Comparison of ENCODE assay signal across 19 cellular contexts in the genomic region with DNA sequence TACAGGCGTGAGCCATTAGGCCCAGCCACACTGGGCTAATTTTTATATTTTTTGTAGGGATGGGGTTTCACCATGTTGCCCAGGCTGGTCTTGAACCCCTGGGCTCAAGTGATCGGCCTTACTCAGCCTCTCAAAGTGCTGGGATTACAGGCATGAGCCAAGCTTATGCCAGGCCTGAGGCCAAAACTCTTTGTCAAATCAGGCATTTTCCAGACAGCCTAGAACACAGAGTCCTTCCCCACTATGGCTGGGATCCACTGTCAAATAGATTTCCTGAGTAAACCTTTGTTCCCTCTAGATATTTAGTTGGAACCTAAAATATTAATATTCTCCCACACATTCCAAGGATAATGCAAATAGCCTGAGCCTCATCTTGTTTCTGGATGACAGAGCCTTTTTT.
"Had no signal": no experiment of that assay in that cellular context is flagged by ENCODE, and none has a peak within 500 bp of the region (broad histone marks: within the 10 kb centered on the region; RNA-seq: fewer than 3 reads in every experiment).

No MANE protein-coding gene starts in this region.

- H3K4me1 ChIP-seq: neural progenitor cell, SJSA1 had no signal

- H3K36me3 Mint-ChIP-seq: naive thymus-derived CD8-positive, alpha-beta T cell; neural progenitor cell; WTC11 had no signal

- H3K27ac Mint-ChIP-seq: activated naive CD8-positive, alpha-beta T cell; activated T-cell treated with anti-CD3 and anti-CD28 coated beads, Interleukin-2, amount 50 U/mL, for 24 hours; activated T-helper 17 cell treated with anti-CD3 and anti-CD28 coated beads, Interleukin-2, amount 50 U/mL, for 72 hours; naive thymus-derived CD8-positive, alpha-beta T cell; neural progenitor cell; type B pancreatic cell; WTC11 had no signal

- H3K9me3 ChIP-seq: SJSA1, stomach, thoracic aorta had no signal

- H3K9ac ChIP-seq: neural progenitor cell had no signal

- H3K4me3 ChIP-seq: cardiac muscle cell, neural progenitor cell, SJSA1, stomach, thoracic aorta had no signal

- DNase-seq: activated CD8-positive, alpha-beta memory T cell treated with anti-CD3 and anti-CD28 coated beads for 24 hours; activated CD8-positive, alpha-beta memory T cell treated with anti-CD3 and anti-CD28 coated beads, Interleukin-2, amount 50 U/mL, for 4 hours; activated T-cell treated with anti-CD3 and anti-CD28 coated beads, Interleukin-2, amount 50 U/mL, for 24 hours; amygdala; effector memory CD4-positive, alpha-beta T cell; kidney; naive thymus-derived CD8-positive, alpha-beta T cell; retina; stimulated activated CD4-positive, alpha-beta T cell treated with anti-CD3 and anti-CD28 coated beads, Interleukin-12 subunit alpha, Interleukin-12 subunit beta, amount 100 ng/mL, for 4 hours; stomach; T-helper 9 cell had no signal

- H3K36me3 ChIP-seq: cardiac muscle cell, neural progenitor cell, SJSA1, thoracic aorta had no signal

- H3K27me3 Mint-ChIP-seq: activated naive CD8-positive, alpha-beta T cell; activated T-cell treated with anti-CD3 and anti-CD28 coated beads, Interleukin-2, amount 50 U/mL, for 24 hours; activated T-helper 17 cell treated with anti-CD3 and anti-CD28 coated beads, Interleukin-2, amount 50 U/mL, for 72 hours; naive thymus-derived CD8-positive, alpha-beta T cell; type B pancreatic cell had no signal

- H3K4me1 Mint-ChIP-seq: activated T-helper 17 cell treated with anti-CD3 and anti-CD28 coated beads, Interleukin-2, amount 50 U/mL, for 72 hours; naive thymus-derived CD8-positive, alpha-beta T cell; WTC11 had no signal

- ATAC-seq: activated T-helper 17 cell treated with anti-CD3 and anti-CD28 coated beads, Interleukin-2, amount 50 U/mL, for 72 hours; naive thymus-derived CD8-positive, alpha-beta T cell; WTC11 had no signal

- H3K4me3 Mint-ChIP-seq: activated naive CD8-positive, alpha-beta T cell; activated T-cell treated with anti-CD3 and anti-CD28 coated beads, Interleukin-2, amount 50 U/mL, for 24 hours; activated T-helper 17 cell treated with anti-CD3 and anti-CD28 coated beads, Interleukin-2, amount 50 U/mL, for 72 hours; naive thymus-derived CD8-positive, alpha-beta T cell; neural progenitor cell; type B pancreatic cell; WTC11 had no signal

- H3K27ac ChIP-seq: cardiac muscle cell, neural progenitor cell, SJSA1, stomach, thoracic aorta had no signal

- H3K27me3 ChIP-seq: cardiac muscle cell, neural progenitor cell, SJSA1, stomach had no signal

- H3K9me3 Mint-ChIP-seq: activated T-cell treated with anti-CD3 and anti-CD28 coated beads, Interleukin-2, amount 50 U/mL, for 24 hours; activated T-helper 17 cell treated with anti-CD3 and anti-CD28 coated beads, Interleukin-2, amount 50 U/mL, for 72 hours; naive thymus-derived CD8-positive, alpha-beta T cell; neural progenitor cell; type B pancreatic cell; WTC11 had no signal
